18 cellular contexts compared by ENCODE assay signal in genomic region chr1:86423473-86423872, GRCh38. TPM values are rescaled to one million over a fixed set of nuclear protein-coding genes. Genes with fewer than 3 reads are reported as not detected.
DNase-seq lines count a peak whose midpoint lies in the region; ATAC-seq and TF ChIP-seq lines count a peak whose summit lies in the region.
"Had no signal": no experiment of that assay in that cellular context is flagged by ENCODE, and none has a peak within 500 bp of the region (broad histone marks: within the 10 kb centered on the region; RNA-seq: fewer than 3 reads in every experiment).

No MANE protein-coding gene starts in this region.

- no peaks in the 10 kb centered on the region for H3K9me3 ChIP-seq in right atrium auricular region
- H3K9me3 ChIP-seq in adipocyte (ENCODE audit: control insufficient read depth, low read length), result no peaks in the 10 kb centered on the region
- H3K9me3 ChIP-seq: HAP-1, Peyer's patch had no signal

- H3K27ac ChIP-seq in right atrium auricular region (no peak overlapping the region), skin epidermis (peak overlapping the region in 13 of 21 experiments; percentile 1 to 87 (median 58))
- H3K27ac ChIP-seq: Peyer's patch had no signal

- ATAC-seq in Right ventricle myocardium superior (ENCODE audit: poor library complexity), result peak; percentile 49
- no peak for ATAC-seq in T-cell (replicated peaks in 1 of 4)

- intact Hi-C loops in Right ventricle myocardium superior (cut with DNase I), result no loop called here

- H3K9me3 Mint-ChIP-seq in HFFc6, result no peaks in the 10 kb centered on the region
- H3K9me3 Mint-ChIP-seq in T-cell, result no peaks in the 10 kb centered on the region

- H3K4me3 ChIP-seq in right atrium auricular region, result no peak overlapping the region
- H3K4me3 ChIP-seq in adipocyte (ENCODE audit: low read length), result no peak overlapping the region
- H3K4me3 ChIP-seq in skin epidermis, result peak overlapping the region in 1 of 7 experiments; percentile 41
- H3K4me3 ChIP-seq: HAP-1, Peyer's patch had no signal

- H3K36me3 ChIP-seq in right atrium auricular region (no peaks in the 10 kb centered on the region), adipocyte (ENCODE audit: control insufficient read depth, insufficient read depth, low read length, severe bottlenecking) (no peaks in the 10 kb centered on the region)
- H3K36me3 ChIP-seq: HAP-1, Peyer's patch had no signal

- H3K27me3 Mint-ChIP-seq in HFFc6 (ENCODE audit: insufficient read depth), result no peaks in the 10 kb centered on the region
- H3K27me3 Mint-ChIP-seq in T-cell, result peaks cover 0 to 10% of the 10 kb centered on the region in 2 donors

- CTCF ChIA-PET in T-cell (lab: Charles Lee), result interaction anchor here (0.6 to 1.6 kb wide), 2 partner anchors 50 to 648 kb away, joined by 6 to 7 read pairs; no protein-coding TSS in a partner anchor

- H3K4me1 ChIP-seq in right atrium auricular region, result no peaks in the 10 kb centered on the region
- peaks cover 35% of the 10 kb centered on the region for H3K4me1 ChIP-seq in adipocyte (ENCODE audit: control insufficient read depth, insufficient read depth, low read length)
- H3K4me1 ChIP-seq: Peyer's patch had no signal

- H3K27ac Mint-ChIP-seq in HFFc6 (no peak overlapping the region), T-cell (no peak overlapping the region)

- H3K4me1 Mint-ChIP-seq in HFFc6 (ENCODE audit: low read depth) (peaks cover 23% of the 10 kb centered on the region), T-cell (peaks cover 2 to 6% (median 4%) of the 10 kb centered on the region in 3 donors)

- H3K4me3 Mint-ChIP-seq in HFFc6 (no peak overlapping the region), T-cell (no peak overlapping the region)

- H3K9ac ChIP-seq in adipocyte (ENCODE audit: low read length), result no peak overlapping the region

- POLR2A ChIA-PET in T-cell (lab: Charles Lee), result no interaction called here

- no peak for TF ChIP-seq CTCF in right atrium auricular region (IDR thresholded peaks at IDR 0.05)
- TF ChIP-seq CTCF in HFFc6 (IDR thresholded peaks at IDR 0.05), result no peak

- DNase-seq in Right ventricle myocardium superior, result no peak
- DNase-seq in right atrium auricular region (ENCODE audit: low spot score), result no peak
- peak; percentile 41 for DNase-seq in adipocyte (ENCODE audit: low read depth)
- DNase-seq in fibroblast of gingiva (ENCODE audit: low read depth), result peak; percentile 61
- no peak for DNase-seq in DMS 273 treated with DMSO at 0.1 percent for 48 hours (lab: John Stamatoyannopoulos, UW)
- DNase-seq in HFFc6, result no peak
- DNase-seq in T-cell, result no peak
- DNase-seq: C1 segment of cervical spinal cord, DMS153, EL, NCI-H1436 treated with DMSO at 0.1 percent for 48 hours, NCI-H2107, NCI-H69, Peyer's patch had no signal

- no peaks in the 10 kb centered on the region for H3K27me3 ChIP-seq in right atrium auricular region
- no peaks in the 10 kb centered on the region for H3K27me3 ChIP-seq in adipocyte (replicated peaks; ENCODE audit: control insufficient read depth, insufficient read depth, low read length)
- H3K27me3 ChIP-seq: Peyer's patch had no signal

- H3K36me3 Mint-ChIP-seq in HFFc6 (ENCODE audit: low read depth) (no peaks in the 10 kb centered on the region), T-cell (no peaks in the 10 kb centered on the region)

RNA-seq across cellular contexts. Expression of gene CLCA2, which starts 0.5 kb away (rescaled TPM):
- total RNA-seq in Right ventricle myocardium superior (not detected), right atrium auricular region (not detected), T-cell (not detected)
- under 1 TPM; 0.09 to 0.50 (median 0.18) TPM for total RNA-seq in HFFc6 (2021; fragmentation: NEBNext Ultra II Directional; extraction: Animal tissue kit (Norgen Biotek cat#: 25700))
- total RNA-seq: HT-29 had no signal

RNA-seq across cellular contexts. Expression of gene ODF2L, which starts 27.4 kb away (rescaled TPM):
- total RNA-seq in Right ventricle myocardium superior (4.9 TPM), right atrium auricular region (1 to 10 TPM; 8.8 to 9.6 TPM), T-cell (10 to 100 TPM; 52.5 to 83.9 (median 67.9) TPM)
- total RNA-seq in HFFc6 (2021; fragmentation: NEBNext Ultra II Directional; extraction: Animal tissue kit (Norgen Biotek cat#: 25700)), result 10 to 100 TPM; 19.6 to 25.6 (median 21.0) TPM

RNA-seq across cellular contexts. Expression of gene CLCA1, which starts 45.3 kb away (rescaled TPM):
- total RNA-seq in Right ventricle myocardium superior, result not detected
- total RNA-seq in right atrium auricular region, result not detected
- not detected for total RNA-seq in HFFc6 (2021; fragmentation: NEBNext Ultra II Directional; extraction: Animal tissue kit (Norgen Biotek cat#: 25700))
- under 1 TPM in 3 of 5 donors, not detected in 2; 0.12 to 0.25 (median 0.23) TPM for total RNA-seq in T-cell
- total RNA-seq: HT-29, SK-MEL-5 had no signal

Comparison
In these comparisons a context has a peak if more than half of its experiments do, and no peak if none do; other contexts are left out.
1. DNase-seq: peak in adipocyte (single experiment) and fibroblast of gingiva (single experiment); none in Right ventricle myocardium superior (single experiment), right atrium auricular region (single experiment), DMS 273 treated with DMSO at 0.1 percent for 48 hours (single experiment), HFFc6 (single experiment) and T-cell (0 of 34).
2. H3K27ac ChIP-seq: peak in skin epidermis (13 of 21); none in right atrium auricular region (0 of 2).